ENCODE assay signal across 21 cellular contexts in the genomic region with DNA sequence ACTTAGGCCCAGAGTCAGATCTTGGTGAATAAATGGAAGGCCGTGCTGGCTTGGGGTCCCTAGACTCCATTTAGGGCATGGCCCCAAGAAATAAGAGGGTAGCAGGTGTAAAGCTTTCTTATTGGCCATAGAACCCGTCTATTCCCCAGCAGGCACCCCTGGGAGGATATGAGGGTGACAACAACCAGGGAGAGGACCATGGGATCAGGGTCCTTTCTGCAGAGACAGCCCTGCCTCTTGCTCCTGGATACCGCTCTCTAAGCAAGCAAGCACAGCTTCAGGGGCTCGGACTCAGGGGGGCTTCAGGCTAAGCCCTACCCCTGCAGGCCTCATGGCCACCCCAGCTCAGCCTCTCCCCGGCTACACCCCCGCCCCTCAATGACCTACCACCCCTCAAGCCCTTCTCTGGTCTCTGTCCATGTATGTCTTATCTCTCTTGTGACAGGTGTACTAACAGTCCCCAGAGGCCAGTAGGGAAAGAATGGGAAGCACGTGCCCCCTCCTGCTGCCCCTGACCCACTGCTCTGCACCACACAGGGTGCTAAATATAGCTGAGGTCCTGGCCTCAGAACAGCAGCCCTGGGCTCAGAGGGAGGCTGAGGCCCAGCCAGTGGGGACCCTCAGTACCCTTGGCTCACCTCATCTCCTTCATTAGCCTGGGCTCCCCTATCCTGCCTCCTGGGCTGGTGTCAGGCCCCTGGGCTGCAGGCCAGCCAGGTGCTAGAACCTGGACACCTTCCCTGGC. TPM values are rescaled to one million over a fixed set of nuclear protein-coding genes. Genes with fewer than 3 reads are reported as not detected.
DNase-seq lines count a peak whose midpoint lies in the region; ATAC-seq lines count a peak whose summit lies in the region.
"Had no signal": no experiment of that assay in that cellular context is flagged by ENCODE, and none has a peak within 500 bp of the region (broad histone marks: within the 10 kb centered on the region; RNA-seq: fewer than 3 reads in every experiment).

No MANE protein-coding gene starts in this region.

- no peaks in the 10 kb centered on the region for H3K9me3 Mint-ChIP-seq in activated naive CD8-positive, alpha-beta T cell (ENCODE audit: low read depth)
- H3K9me3 Mint-ChIP-seq in activated naive CD8-positive, alpha-beta T cell treated with anti-CD3 and anti-CD28 coated beads for 36 hours = no peaks in the 10 kb centered on the region
- no peaks in the 10 kb centered on the region for H3K9me3 Mint-ChIP-seq in effector memory CD8-positive, alpha-beta T cell
- H3K9me3 Mint-ChIP-seq in stimulated activated memory B cell treated with anti-CD40 and anti-IgM and Interleukin-4, amounts not matched to agents 10 μg/mL and 1 μg/mL and 100 μg/mL, for 72 hours = no peaks in the 10 kb centered on the region
- H3K9me3 Mint-ChIP-seq: activated CD4-positive, alpha-beta memory T cell treated with anti-CD3 and anti-CD28 coated beads, Interleukin-2, amount 10 ng/mL, durations not matched to agents 7 days and 5 days; activated T-helper 1 cell treated with anti-CD3 and anti-CD28 coated beads, Interleukin-12 subunit alpha, Interleukin-12 subunit beta, Interleukin-2, Interleukin-4 antibody, amounts not matched to agents 30 ng/mL and 10 ng/mL and 1 ng/mL, durations not matched to agents 14 hours and 24 hours and 36 hours; CD4-positive, alpha-beta T cell; naive thymus-derived CD8-positive, alpha-beta T cell had no signal

- 67 to 76% methylated on average over 3 to 5 of the region's 7 CpGs for WGBS in mesodermal cell (ENCODE audit: insufficient coverage in 2 of 2), 2 experiments

- peaks cover 3% of the 10 kb centered on the region for H3K36me3 Mint-ChIP-seq in activated naive CD8-positive, alpha-beta T cell
- H3K36me3 Mint-ChIP-seq in activated naive CD8-positive, alpha-beta T cell treated with anti-CD3 and anti-CD28 coated beads for 36 hours = no peaks in the 10 kb centered on the region
- H3K36me3 Mint-ChIP-seq in effector memory CD8-positive, alpha-beta T cell (ENCODE audit: insufficient read depth) = peaks cover 2% of the 10 kb centered on the region
- H3K36me3 Mint-ChIP-seq in stimulated activated memory B cell treated with anti-CD40 and anti-IgM and Interleukin-4, amounts not matched to agents 10 μg/mL and 1 μg/mL and 100 μg/mL, for 72 hours = no peaks in the 10 kb centered on the region
- H3K36me3 Mint-ChIP-seq: naive thymus-derived CD8-positive, alpha-beta T cell had no signal

- no peaks in the 10 kb centered on the region for H3K9me3 ChIP-seq in mesodermal cell (ENCODE audit: control insufficient read depth, low read length)
- H3K9me3 ChIP-seq: adrenal gland, breast epithelium, esophagus muscularis mucosa, SJCRH30, testis had no signal

- H3K4me3 ChIP-seq in mesodermal cell (ENCODE audit: extremely low read depth, insufficient read depth, low read length, poor library complexity, severe bottlenecking) = no peak overlapping the region
- H3K4me3 ChIP-seq: adrenal gland, breast epithelium, esophagus muscularis mucosa, SJCRH30, testis had no signal

- no peaks in the 10 kb centered on the region for H3K27me3 Mint-ChIP-seq in activated naive CD8-positive, alpha-beta T cell
- H3K27me3 Mint-ChIP-seq in activated naive CD8-positive, alpha-beta T cell treated with anti-CD3 and anti-CD28 coated beads for 36 hours = no peaks in the 10 kb centered on the region
- no peaks in the 10 kb centered on the region for H3K27me3 Mint-ChIP-seq in effector memory CD8-positive, alpha-beta T cell
- H3K27me3 Mint-ChIP-seq in stimulated activated memory B cell treated with anti-CD40 and anti-IgM and Interleukin-4, amounts not matched to agents 10 μg/mL and 1 μg/mL and 100 μg/mL, for 72 hours = peaks cover 13% of the 10 kb centered on the region
- H3K27me3 Mint-ChIP-seq: CD4-positive, alpha-beta T cell had no signal

- no peaks in the 10 kb centered on the region for H3K36me3 ChIP-seq in mesodermal cell (ENCODE audit: control insufficient read depth, insufficient read depth, low read length)
- H3K36me3 ChIP-seq: adrenal gland, breast epithelium, SJCRH30 had no signal

- ATAC-seq in effector memory CD8-positive, alpha-beta T cell (replicated peaks) = no peak
- no peak for ATAC-seq in stimulated activated memory B cell treated with anti-CD40 and anti-IgM and Interleukin-4, amounts not matched to agents 10 μg/mL and 1 μg/mL and 100 μg/mL, for 72 hours
- no peak for ATAC-seq in HG03439 (IDR thresholded peaks at IDR 0.05; ENCODE audit: unreplicated experiment)

- H3K4me1 ChIP-seq in mesodermal cell (ENCODE audit: control insufficient read depth, insufficient read depth, low read length, poor library complexity, severe bottlenecking) = peaks cover 36% of the 10 kb centered on the region
- H3K4me1 ChIP-seq: adrenal gland, testis had no signal

- no peak overlapping the region for H3K27ac Mint-ChIP-seq in activated naive CD8-positive, alpha-beta T cell
- H3K27ac Mint-ChIP-seq in activated naive CD8-positive, alpha-beta T cell treated with anti-CD3 and anti-CD28 coated beads for 36 hours = no peak overlapping the region
- H3K27ac Mint-ChIP-seq in effector memory CD8-positive, alpha-beta T cell = peak overlapping the region; percentile 57 to 72
- H3K27ac Mint-ChIP-seq in stimulated activated memory B cell treated with anti-CD40 and anti-IgM and Interleukin-4, amounts not matched to agents 10 μg/mL and 1 μg/mL and 100 μg/mL, for 72 hours = peak overlapping the region; percentile 26
- H3K27ac Mint-ChIP-seq: activated CD4-positive, alpha-beta memory T cell treated with anti-CD3 and anti-CD28 coated beads, Interleukin-2, amount 10 ng/mL, durations not matched to agents 7 days and 5 days; CD4-positive, alpha-beta T cell had no signal

- peak overlapping the region; percentile 8 for H3K27ac ChIP-seq in mesodermal cell (ENCODE audit: low read depth, low read length, severe bottlenecking)
- H3K27ac ChIP-seq: adrenal gland, SJCRH30, testis had no signal

- no peak for DNase-seq in activated naive CD8-positive, alpha-beta T cell treated with anti-CD3 and anti-CD28 coated beads for 36 hours
- no peak for DNase-seq in effector memory CD8-positive, alpha-beta T cell
- no peak for DNase-seq in Kasumi-1 (lab: John Stamatoyannopoulos, UW)
- DNase-seq in activated CD4-positive, CD25-positive, alpha-beta regulatory T cell (lab: John Stamatoyannopoulos, UW) = no peak

- H3K4me1 Mint-ChIP-seq in activated naive CD8-positive, alpha-beta T cell (ENCODE audit: low read depth) = peaks cover 29% of the 10 kb centered on the region
- H3K4me1 Mint-ChIP-seq in activated naive CD8-positive, alpha-beta T cell treated with anti-CD3 and anti-CD28 coated beads for 36 hours = peaks cover 25% of the 10 kb centered on the region
- H3K4me1 Mint-ChIP-seq in effector memory CD8-positive, alpha-beta T cell (ENCODE audit: low read depth in 2 of 2) = peaks cover 8 to 11% of the 10 kb centered on the region in 2 donors
- H3K4me1 Mint-ChIP-seq in stimulated activated memory B cell treated with anti-CD40 and anti-IgM and Interleukin-4, amounts not matched to agents 10 μg/mL and 1 μg/mL and 100 μg/mL, for 72 hours = peaks cover 16% of the 10 kb centered on the region

- peak overlapping the region; percentile 81 for H3K4me3 Mint-ChIP-seq in activated naive CD8-positive, alpha-beta T cell
- no peak overlapping the region for H3K4me3 Mint-ChIP-seq in activated naive CD8-positive, alpha-beta T cell treated with anti-CD3 and anti-CD28 coated beads for 36 hours
- no peak overlapping the region for H3K4me3 Mint-ChIP-seq in effector memory CD8-positive, alpha-beta T cell
- H3K4me3 Mint-ChIP-seq in stimulated activated memory B cell treated with anti-CD40 and anti-IgM and Interleukin-4, amounts not matched to agents 10 μg/mL and 1 μg/mL and 100 μg/mL, for 72 hours = no peak overlapping the region
- H3K4me3 Mint-ChIP-seq: activated CD4-positive, alpha-beta memory T cell treated with anti-CD3 and anti-CD28 coated beads, Interleukin-2, amount 10 ng/mL, durations not matched to agents 7 days and 5 days; activated T-helper 1 cell treated with anti-CD3 and anti-CD28 coated beads, Interleukin-12 subunit alpha, Interleukin-12 subunit beta, Interleukin-2, Interleukin-4 antibody, amounts not matched to agents 30 ng/mL and 10 ng/mL and 1 ng/mL, durations not matched to agents 14 hours and 24 hours and 36 hours; CD4-positive, alpha-beta T cell; naive thymus-derived CD8-positive, alpha-beta T cell had no signal

RNA-seq across cellular contexts. Expression of a gene that starts 1.9 kb away (rescaled TPM):
- total RNA-seq in activated naive CD8-positive, alpha-beta T cell treated with anti-CD3 and anti-CD28 coated beads for 36 hours = under 1 TPM; 0.66 to 0.91 TPM
- polyA plus RNA-seq in mesodermal cell (2013, experiment 1 of 2) = 3.6 TPM
- polyA plus RNA-seq in mesodermal cell (2013, experiment 2 of 2) = 3.4 TPM
- total RNA-seq: CD4-positive, alpha-beta T cell; H7; mammary epithelial cell; naive thymus-derived CD8-positive, alpha-beta T cell; PC-3; pulmonary artery endothelial cell had no signal
- polyA plus RNA-seq: mammary epithelial cell; naive thymus-derived CD8-positive, alpha-beta T cell had no signal

RNA-seq across cellular contexts. Expression of a gene that starts 37.1 kb away (rescaled TPM):
- total RNA-seq in activated naive CD8-positive, alpha-beta T cell treated with anti-CD3 and anti-CD28 coated beads for 36 hours = 10 to 100 TPM; 53.4 to 54.8 TPM
- polyA plus RNA-seq in mesodermal cell (2013, experiment 1 of 2) = 43.3 TPM
- 34.8 TPM for polyA plus RNA-seq in mesodermal cell (2013, experiment 2 of 2)

Comparison
In these comparisons a context has a peak if more than half of its experiments do, and no peak if none do; other contexts are left out.
1. H3K27ac Mint-ChIP-seq: peak in effector memory CD8-positive, alpha-beta T cell (2 of 2) and stimulated activated memory B cell treated with anti-CD40 and anti-IgM and Interleukin-4, amounts not matched to agents 10 μg/mL and 1 μg/mL and 100 μg/mL, for 72 hours (single experiment); none in activated naive CD8-positive, alpha-beta T cell (single experiment) and activated naive CD8-positive, alpha-beta T cell treated with anti-CD3 and anti-CD28 coated beads for 36 hours (single experiment).